In genomic region chr4:78171482-78171881, GRCh38 we compare ENCODE assay signal across 1 cellular context.
TF ChIP-seq lines count a peak whose summit lies in the region.

No MANE protein-coding gene starts in this region.

TF ChIP-seq in GM23338, 12 proteins besides CTCF, POLR2A, EP300 and RAD21 (continued from another document):
- TF ChIP-seq, protein P1, sequence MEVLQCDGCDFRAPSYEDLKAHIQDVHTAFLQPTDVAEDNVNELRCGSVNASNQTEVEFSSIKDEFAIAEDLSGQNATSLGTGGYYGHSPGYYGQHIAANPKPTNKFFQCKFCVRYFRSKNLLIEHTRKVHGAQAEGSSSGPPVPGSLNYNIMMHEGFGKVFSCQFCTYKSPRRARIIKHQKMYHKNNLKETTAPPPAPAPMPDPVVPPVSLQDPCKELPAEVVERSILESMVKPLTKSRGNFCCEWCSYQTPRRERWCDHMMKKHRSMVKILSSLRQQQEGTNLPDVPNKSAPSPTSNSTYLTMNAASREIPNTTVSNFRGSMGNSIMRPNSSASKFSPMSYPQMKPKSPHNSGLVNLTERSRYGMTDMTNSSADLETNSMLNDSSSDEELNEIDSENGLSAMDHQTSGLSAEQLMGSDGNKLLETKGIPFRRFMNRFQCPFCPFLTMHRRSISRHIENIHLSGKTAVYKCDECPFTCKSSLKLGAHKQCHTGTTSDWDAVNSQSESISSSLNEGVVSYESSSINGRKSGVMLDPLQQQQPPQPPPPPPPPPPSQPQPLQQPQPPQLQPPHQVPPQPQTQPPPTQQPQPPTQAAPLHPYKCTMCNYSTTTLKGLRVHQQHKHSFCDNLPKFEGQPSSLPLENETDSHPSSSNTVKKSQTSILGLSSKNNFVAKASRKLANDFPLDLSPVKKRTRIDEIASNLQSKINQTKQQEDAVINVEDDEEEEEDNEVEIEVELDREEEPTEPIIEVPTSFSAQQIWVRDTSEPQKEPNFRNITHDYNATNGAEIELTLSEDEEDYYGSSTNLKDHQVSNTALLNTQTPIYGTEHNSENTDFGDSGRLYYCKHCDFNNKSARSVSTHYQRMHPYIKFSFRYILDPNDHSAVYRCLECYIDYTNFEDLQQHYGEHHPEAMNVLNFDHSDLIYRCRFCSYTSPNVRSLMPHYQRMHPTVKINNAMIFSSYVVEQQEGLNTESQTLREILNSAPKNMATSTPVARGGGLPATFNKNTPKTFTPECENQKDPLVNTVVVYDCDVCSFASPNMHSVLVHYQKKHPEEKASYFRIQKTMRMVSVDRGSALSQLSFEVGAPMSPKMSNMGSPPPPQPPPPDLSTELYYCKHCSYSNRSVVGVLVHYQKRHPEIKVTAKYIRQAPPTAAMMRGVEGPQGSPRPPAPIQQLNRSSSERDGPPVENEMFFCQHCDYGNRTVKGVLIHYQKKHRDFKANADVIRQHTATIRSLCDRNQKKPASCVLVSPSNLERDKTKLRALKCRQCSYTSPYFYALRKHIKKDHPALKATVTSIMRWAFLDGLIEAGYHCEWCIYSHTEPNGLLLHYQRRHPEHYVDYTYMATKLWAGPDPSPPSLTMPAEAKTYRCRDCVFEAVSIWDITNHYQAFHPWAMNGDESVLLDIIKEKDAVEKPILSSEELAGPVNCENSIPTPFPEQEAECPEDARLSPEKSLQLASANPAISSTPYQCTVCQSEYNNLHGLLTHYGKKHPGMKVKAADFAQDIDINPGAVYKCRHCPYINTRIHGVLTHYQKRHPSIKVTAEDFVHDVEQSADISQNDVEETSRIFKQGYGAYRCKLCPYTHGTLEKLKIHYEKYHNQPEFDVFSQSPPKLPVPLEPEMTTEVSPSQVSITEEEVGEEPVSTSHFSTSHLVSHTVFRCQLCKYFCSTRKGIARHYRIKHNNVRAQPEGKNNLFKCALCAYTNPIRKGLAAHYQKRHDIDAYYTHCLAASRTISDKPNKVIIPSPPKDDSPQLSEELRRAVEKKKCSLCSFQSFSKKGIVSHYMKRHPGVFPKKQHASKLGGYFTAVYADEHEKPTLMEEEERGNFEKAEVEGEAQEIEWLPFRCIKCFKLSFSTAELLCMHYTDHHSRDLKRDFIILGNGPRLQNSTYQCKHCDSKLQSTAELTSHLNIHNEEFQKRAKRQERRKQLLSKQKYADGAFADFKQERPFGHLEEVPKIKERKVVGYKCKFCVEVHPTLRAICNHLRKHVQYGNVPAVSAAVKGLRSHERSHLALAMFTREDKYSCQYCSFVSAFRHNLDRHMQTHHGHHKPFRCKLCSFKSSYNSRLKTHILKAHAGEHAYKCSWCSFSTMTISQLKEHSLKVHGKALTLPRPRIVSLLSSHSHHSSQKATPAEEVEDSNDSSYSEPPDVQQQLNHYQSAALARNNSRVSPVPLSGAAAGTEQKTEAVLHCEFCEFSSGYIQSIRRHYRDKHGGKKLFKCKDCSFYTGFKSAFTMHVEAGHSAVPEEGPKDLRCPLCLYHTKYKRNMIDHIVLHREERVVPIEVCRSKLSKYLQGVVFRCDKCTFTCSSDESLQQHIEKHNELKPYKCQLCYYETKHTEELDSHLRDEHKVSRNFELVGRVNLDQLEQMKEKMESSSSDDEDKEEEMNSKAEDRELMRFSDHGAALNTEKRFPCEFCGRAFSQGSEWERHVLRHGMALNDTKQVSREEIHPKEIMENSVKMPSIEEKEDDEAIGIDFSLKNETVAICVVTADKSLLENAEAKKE (CRISPR knock-in tag; IDR thresholded peaks at IDR 0.05) = no peak
- TF ChIP-seq, protein P2, sequence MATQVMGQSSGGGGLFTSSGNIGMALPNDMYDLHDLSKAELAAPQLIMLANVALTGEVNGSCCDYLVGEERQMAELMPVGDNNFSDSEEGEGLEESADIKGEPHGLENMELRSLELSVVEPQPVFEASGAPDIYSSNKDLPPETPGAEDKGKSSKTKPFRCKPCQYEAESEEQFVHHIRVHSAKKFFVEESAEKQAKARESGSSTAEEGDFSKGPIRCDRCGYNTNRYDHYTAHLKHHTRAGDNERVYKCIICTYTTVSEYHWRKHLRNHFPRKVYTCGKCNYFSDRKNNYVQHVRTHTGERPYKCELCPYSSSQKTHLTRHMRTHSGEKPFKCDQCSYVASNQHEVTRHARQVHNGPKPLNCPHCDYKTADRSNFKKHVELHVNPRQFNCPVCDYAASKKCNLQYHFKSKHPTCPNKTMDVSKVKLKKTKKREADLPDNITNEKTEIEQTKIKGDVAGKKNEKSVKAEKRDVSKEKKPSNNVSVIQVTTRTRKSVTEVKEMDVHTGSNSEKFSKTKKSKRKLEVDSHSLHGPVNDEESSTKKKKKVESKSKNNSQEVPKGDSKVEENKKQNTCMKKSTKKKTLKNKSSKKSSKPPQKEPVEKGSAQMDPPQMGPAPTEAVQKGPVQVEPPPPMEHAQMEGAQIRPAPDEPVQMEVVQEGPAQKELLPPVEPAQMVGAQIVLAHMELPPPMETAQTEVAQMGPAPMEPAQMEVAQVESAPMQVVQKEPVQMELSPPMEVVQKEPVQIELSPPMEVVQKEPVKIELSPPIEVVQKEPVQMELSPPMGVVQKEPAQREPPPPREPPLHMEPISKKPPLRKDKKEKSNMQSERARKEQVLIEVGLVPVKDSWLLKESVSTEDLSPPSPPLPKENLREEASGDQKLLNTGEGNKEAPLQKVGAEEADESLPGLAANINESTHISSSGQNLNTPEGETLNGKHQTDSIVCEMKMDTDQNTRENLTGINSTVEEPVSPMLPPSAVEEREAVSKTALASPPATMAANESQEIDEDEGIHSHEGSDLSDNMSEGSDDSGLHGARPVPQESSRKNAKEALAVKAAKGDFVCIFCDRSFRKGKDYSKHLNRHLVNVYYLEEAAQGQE (IDR thresholded peaks at IDR 0.05; ENCODE audit: unreplicated experiment) = no peak
- TF ChIP-seq ZNF114 (CRISPR knock-in tag; IDR thresholded peaks at IDR 0.05) (no peak), JUNB (IDR thresholded peaks at IDR 0.05; ENCODE audit: unreplicated experiment) (no peak)
